Comparison of ENCODE assay signal across 21 cellular contexts in genomic region chr3:62771331-62772097, GRCh38.
"Had no signal": no experiment of that assay in that cellular context is flagged by ENCODE, and none has a peak within 500 bp of the region (broad histone marks: within the 10 kb centered on the region; RNA-seq: fewer than 3 reads in every experiment).

No MANE protein-coding gene starts in this region.

- DNase-seq: activated CD4-positive, alpha-beta memory T cell treated with anti-CD3 and anti-CD28 coated beads, Interleukin-2, amount 10 ng/mL, durations not matched to agents 7 days and 5 days; activated CD4-positive, alpha-beta T cell treated with anti-CD3 and anti-CD28 coated beads for 1 hour; activated CD4-positive, alpha-beta T cell treated with anti-CD3 and anti-CD28 coated beads for 4 hours; activated CD4-positive, alpha-beta T cell treated with anti-CD3 and anti-CD28 coated beads, Interleukin-2, amount 10 ng/mL, durations not matched to agents 7 days and 5 days; activated CD4-positive, alpha-beta T cell treated with anti-CD3 and anti-CD28 coated beads, Interleukin-2, amount 50 U/mL, for 4 hours; activated CD8-positive, alpha-beta memory T cell treated with anti-CD3 and anti-CD28 coated beads, Interleukin-2, amount 50 U/mL, for 48 hours; activated gamma-delta T cell; activated naive CD4-positive, alpha-beta T cell; activated naive CD4-positive, alpha-beta T cell treated with anti-CD3 and anti-CD28 coated beads, Interleukin-2, amount 10 ng/mL, durations not matched to agents 7 days and 5 days; activated naive CD8-positive, alpha-beta T cell treated with anti-CD3 and anti-CD28 coated beads, Interleukin-2, amount 10 ng/mL, durations not matched to agents 7 days and 5 days; activated T-cell treated with anti-CD3 and anti-CD28 coated beads for 4 hours; activated T-cell treated with anti-CD3 and anti-CD28 coated beads, Interleukin-2, amount 50 U/mL, for 24 hours; activated T-cell treated with anti-CD3 and anti-CD28 coated beads, Interleukin-2, amount 50 U/mL, for 72 hours; central memory CD4-positive, alpha-beta T cell; cerebellar nuclear complex; colonic mucosa; effector CD8-positive, alpha-beta T cell; esophagus squamous epithelium; foreskin melanocyte; heart right ventricle; T-helper 2 cell had no signal
